In the genomic region with DNA sequence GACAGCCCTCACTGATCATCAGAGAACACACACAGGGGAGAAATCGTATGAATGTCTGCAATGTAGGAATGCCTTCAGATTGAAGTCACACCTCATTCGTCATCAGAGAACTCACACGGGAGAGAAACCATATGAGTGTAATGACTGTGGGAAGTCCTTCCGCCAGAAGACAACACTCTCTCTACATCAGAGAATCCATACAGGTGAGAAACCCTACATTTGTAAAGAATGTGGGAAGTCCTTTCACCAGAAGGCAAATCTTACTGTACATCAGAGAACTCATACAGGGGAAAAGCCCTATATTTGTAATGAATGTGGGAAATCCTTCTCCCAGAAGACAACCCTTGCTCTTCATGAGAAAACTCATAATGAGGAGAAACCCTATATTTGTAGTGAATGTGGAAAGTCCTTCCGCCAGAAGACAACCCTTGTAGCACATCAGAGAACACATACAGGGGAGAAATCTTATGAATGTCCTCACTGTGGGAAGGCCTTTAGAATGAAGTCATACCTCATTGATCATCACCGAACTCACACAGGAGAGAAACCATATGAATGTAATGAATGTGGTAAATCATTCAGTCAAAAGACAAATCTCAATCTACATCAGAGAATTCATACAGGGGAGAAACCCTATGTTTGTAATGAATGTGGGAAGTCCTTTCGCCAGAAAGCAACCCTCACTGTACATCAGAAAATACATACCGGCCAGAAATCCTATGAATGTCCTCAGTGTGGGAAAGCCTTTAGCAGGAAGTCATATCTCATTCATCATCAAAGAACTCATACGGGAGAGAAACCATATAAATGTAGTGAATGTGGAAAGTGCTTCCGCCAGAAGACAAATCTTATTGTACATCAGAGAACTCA, we compare ENCODE assay signal across 18 cellular contexts. TPM values are rescaled to one million over a fixed set of nuclear protein-coding genes. Genes with fewer than 3 reads are reported as not detected.
A peak's percentile ranks its signal among the peaks of the same experiment; 100 is the strongest.
DNase-seq lines count a peak whose midpoint lies in the region; ATAC-seq, FAIRE-seq and TF ChIP-seq lines count a peak whose summit lies in the region.
"Had no signal": no experiment of that assay in that cellular context is flagged by ENCODE, and none has a peak within 500 bp of the region (broad histone marks: within the 10 kb centered on the region; RNA-seq: fewer than 3 reads in every experiment).

No MANE protein-coding gene starts in this region.

- intact Hi-C loops in naive thymus-derived CD4-positive, alpha-beta T cell (cut with micrococcal nuclease): no loop called here

- no peak for FAIRE-seq in GM12891 (lab: Jason Lieb, UNC)
- FAIRE-seq: colon, GM19239 had no signal

- CTCF ChIA-PET in naive thymus-derived CD4-positive, alpha-beta T cell (lab: Charles Lee): no interaction called here

- no peaks in the 10 kb centered on the region for H3K27me3 Mint-ChIP-seq in endodermal cell (ENCODE audit: insufficient read depth)
- no peaks in the 10 kb centered on the region for H3K27me3 Mint-ChIP-seq in naive thymus-derived CD4-positive, alpha-beta T cell

- H3K36me3 Mint-ChIP-seq in endodermal cell (ENCODE audit: low read depth): peaks cover 84% of the 10 kb centered on the region
- H3K36me3 Mint-ChIP-seq in naive thymus-derived CD4-positive, alpha-beta T cell: peaks cover 39 to 72% (median 62%) of the 10 kb centered on the region in 5 donors

- H3K27me3 ChIP-seq in endodermal cell (ENCODE audit: control insufficient read depth, insufficient read depth, low read length, poor library complexity, severe bottlenecking): no peaks in the 10 kb centered on the region
- no peaks in the 10 kb centered on the region for H3K27me3 ChIP-seq in naive thymus-derived CD4-positive, alpha-beta T cell (ENCODE audit: control insufficient read depth in 2 of 2, insufficient read depth in 2 of 2, low read length in 2 of 2)
- no peaks in the 10 kb centered on the region for H3K27me3 ChIP-seq in WERI-Rb-1 (ENCODE audit: insufficient read depth, low read depth, severe bottlenecking)
- H3K27me3 ChIP-seq: upper lobe of left lung had no signal

- H3K9me3 Mint-ChIP-seq in endodermal cell: peaks cover 92% of the 10 kb centered on the region
- peaks cover 11 to 87% (median 64%) of the 10 kb centered on the region in 11 donors for H3K9me3 Mint-ChIP-seq in naive thymus-derived CD4-positive, alpha-beta T cell

- ATAC-seq in naive thymus-derived CD4-positive, alpha-beta T cell: no peak
- ATAC-seq: activated CD8-positive, alpha-beta T cell treated with anti-CD3 and anti-CD28 coated beads, Interleukin-2, amount 10 ng/mL, durations not matched to agents 7 days and 5 days; left lobe of liver had no signal

- DNase-seq in NCI-H1417 (lab: John Stamatoyannopoulos, UW) (peak in 2 of 3 experiments; percentile 0 to 14), NCI-H1417 treated with DMSO at 0.1 percent for 48 hours (lab: John Stamatoyannopoulos, UW) (no peak), M059J (ENCODE audit: low read depth) (peak; percentile 6), endodermal cell (no peak), kidney tubule cell (ENCODE audit: low spot score) (no peak), WERI-Rb-1 (no peak), GM12891 (ENCODE audit: insufficient read length, low spot score) (no peak)
- peak in 1 of 9 donors; percentile 3 for DNase-seq in naive thymus-derived CD4-positive, alpha-beta T cell
- DNase-seq: 8988T; activated CD8-positive, alpha-beta T cell treated with anti-CD3 and anti-CD28 coated beads, Interleukin-2, amount 10 ng/mL, durations not matched to agents 7 days and 5 days; activated naive CD4-positive, alpha-beta T cell treated with Interleukin-2 at 50 U/mL for 16 hours; glutamatergic neuron; NCI-H1105 treated with DMSO at 0.1 percent for 48 hours; stimulated activated CD4-positive, alpha-beta T cell treated with anti-CD3 and anti-CD28 coated beads, Interleukin-15, amount 100 ng/mL, for 24 hours; upper lobe of left lung had no signal

- no peaks in the 10 kb centered on the region for H3K4me1 ChIP-seq in endodermal cell (ENCODE audit: control insufficient read depth, insufficient read depth, low read length)
- no peaks in the 10 kb centered on the region for H3K4me1 ChIP-seq in naive thymus-derived CD4-positive, alpha-beta T cell (ENCODE audit: control insufficient read depth in 2 of 2, insufficient read depth in 2 of 2, low read length in 2 of 2)
- H3K4me1 ChIP-seq: upper lobe of left lung had no signal

- H3K36me3 ChIP-seq in endodermal cell (ENCODE audit: control insufficient read depth, insufficient read depth, low read length): peaks cover 80% of the 10 kb centered on the region
- peaks cover 39 to 48% (median 43%) of the 10 kb centered on the region in 3 experiments for H3K36me3 ChIP-seq in naive thymus-derived CD4-positive, alpha-beta T cell (ENCODE audit: control insufficient read depth in 2 of 3, insufficient read depth in 3 of 3, low read length in 3 of 3)
- H3K36me3 ChIP-seq in WERI-Rb-1: peaks cover 77% of the 10 kb centered on the region

- no peak for TF ChIP-seq POLR2A in GM12891 (IDR thresholded peaks at IDR 0.05; ENCODE audit: low read depth, low read length)

- H3K4me1 Mint-ChIP-seq in endodermal cell: no peaks in the 10 kb centered on the region
- no peaks in the 10 kb centered on the region for H3K4me1 Mint-ChIP-seq in naive thymus-derived CD4-positive, alpha-beta T cell

- no peak overlapping the region for H3K9ac ChIP-seq in endodermal cell (ENCODE audit: extremely low read depth, low read length, poor library complexity, severe bottlenecking)

- H3K27ac Mint-ChIP-seq in endodermal cell: no peak overlapping the region
- H3K27ac Mint-ChIP-seq in naive thymus-derived CD4-positive, alpha-beta T cell: peak overlapping the region in 1 of 9 donors; percentile 32
- H3K27ac Mint-ChIP-seq: activated CD8-positive, alpha-beta T cell treated with anti-CD3 and anti-CD28 coated beads, Interleukin-2, amount 10 ng/mL, durations not matched to agents 7 days and 5 days had no signal

- H3K4me3 Mint-ChIP-seq in endodermal cell: no peak overlapping the region
- peak overlapping the region in 2 of 10 donors; percentile 4 to 11 for H3K4me3 Mint-ChIP-seq in naive thymus-derived CD4-positive, alpha-beta T cell
- H3K4me3 Mint-ChIP-seq: activated CD8-positive, alpha-beta T cell treated with anti-CD3 and anti-CD28 coated beads, Interleukin-2, amount 10 ng/mL, durations not matched to agents 7 days and 5 days had no signal

- TF ChIP-seq CTCF in endodermal cell (conservative IDR thresholded peaks at IDR 0.05) (no peak), WERI-Rb-1 (IDR thresholded peaks at IDR 0.05; ENCODE audit: low read depth, low read length) (no peak)

- H3K27ac ChIP-seq in endodermal cell (ENCODE audit: low read depth, low read length) (no peak overlapping the region), WERI-Rb-1 (no peak overlapping the region)
- H3K27ac ChIP-seq in naive thymus-derived CD4-positive, alpha-beta T cell (ENCODE audit: low read depth, low read length): no peak overlapping the region
- H3K27ac ChIP-seq: upper lobe of left lung had no signal

- POLR2A ChIA-PET in naive thymus-derived CD4-positive, alpha-beta T cell (lab: Charles Lee): no interaction called here

- WGBS in endodermal cell (ENCODE audit: insufficient coverage in 1 of 2, insufficient read length in 1 of 2), 2 experiments: 98 to 100% methylated on average over 1 to 7 of the region's 10 CpGs

- H3K9me3 ChIP-seq in endodermal cell (ENCODE audit: control insufficient read depth, low read length) (peaks cover 97% of the 10 kb centered on the region), WERI-Rb-1 (ENCODE audit: severe bottlenecking) (peaks cover 45% of the 10 kb centered on the region)
- H3K9me3 ChIP-seq in naive thymus-derived CD4-positive, alpha-beta T cell (ENCODE audit: control insufficient read depth in 2 of 3, low read length in 3 of 3): peaks cover 36 to 85% (median 47%) of the 10 kb centered on the region in 3 experiments

- H3K4me3 ChIP-seq in endodermal cell (ENCODE audit: low read length) (peak overlapping the region; percentile 61), WERI-Rb-1 (ENCODE audit: low read depth, low read length) (no peak overlapping the region)
- H3K4me3 ChIP-seq in naive thymus-derived CD4-positive, alpha-beta T cell (ENCODE audit: low read length): peak overlapping the region; percentile 11
- H3K4me3 ChIP-seq: upper lobe of left lung had no signal

TF ChIP-seq in GM12891, 5 proteins besides CTCF, POLR2A, EP300 and RAD21:
- no peak for TF ChIP-seq SPI1 (IDR thresholded peaks at IDR 0.05; ENCODE audit: low read depth, low read length)
- TF ChIP-seq POU2F2 (IDR thresholded peaks at IDR 0.05; ENCODE audit: low read depth, low read length): no peak
- no peak for TF ChIP-seq TAF1 (IDR thresholded peaks at IDR 0.05; ENCODE audit: low read depth, low read length)
- no peak for TF ChIP-seq PAX5 (IDR thresholded peaks at IDR 0.05; ENCODE audit: insufficient read depth, low read length, severe bottlenecking)
- no peak for TF ChIP-seq POLR2AphosphoS5 (IDR thresholded peaks at IDR 0.05; ENCODE audit: low read depth, low read length)

RNA-seq across cellular contexts. Expression of a gene that starts 32.5 kb away (rescaled TPM):
- total RNA-seq in M059J (2014; rRNA removed; shearing (Covaris generic)): 7.6 and 7.7 TPM in 2 replicates
- 10 to 100 TPM; 14.3 to 17.2 TPM for total RNA-seq in endodermal cell
- 14.5 TPM for polyA plus RNA-seq in endodermal cell (2013, experiment 1 of 2)
- 13.5 TPM for polyA plus RNA-seq in endodermal cell (2013, experiment 2 of 2)
- total RNA-seq in naive thymus-derived CD4-positive, alpha-beta T cell: 10 to 100 TPM in 2 of 5 experiments, 1 to 10 TPM in 3; 7.0 to 18.3 (median 9.3) TPM
- 10 to 100 TPM in 1 of 2 donors, 1 to 10 TPM in 1; 9.5 to 10.9 TPM for polyA plus RNA-seq in naive thymus-derived CD4-positive, alpha-beta T cell
- polyA plus RNA-seq in GM12891 (2012; ENCODE audit: low read depth, missing spikeins): 2.1 TPM

RNA-seq across cellular contexts. Expression of a gene that starts 52.7 kb away (rescaled TPM):
- 2.7 and 4.4 TPM in 2 replicates for total RNA-seq in M059J (2014; rRNA removed; shearing (Covaris generic))
- total RNA-seq in endodermal cell: 10 to 100 TPM; 28.1 to 30.7 TPM
- 3.2 TPM for polyA plus RNA-seq in endodermal cell (2013, experiment 1 of 2)
- polyA plus RNA-seq in endodermal cell (2013, experiment 2 of 2): 4.3 TPM
- 1 to 10 TPM; 1.9 to 4.8 (median 4.3) TPM for total RNA-seq in naive thymus-derived CD4-positive, alpha-beta T cell
- polyA plus RNA-seq in naive thymus-derived CD4-positive, alpha-beta T cell: under 1 TPM; 0.46 to 0.99 TPM
- 0.65 TPM for polyA plus RNA-seq in GM12891 (2012; ENCODE audit: low read depth, missing spikeins)

RNA-seq across cellular contexts. Expression of a gene that starts 53.3 kb away (rescaled TPM):
- 8.4 and 15.9 TPM in 2 replicates for total RNA-seq in M059J (2014; rRNA removed; shearing (Covaris generic))
- total RNA-seq in endodermal cell: 10 to 100 TPM in 1 of 2 donors, 1 to 10 TPM in 1; 7.5 to 14.1 TPM
- polyA plus RNA-seq in endodermal cell (2013, experiment 1 of 2): 8.1 TPM
- 12.1 TPM for polyA plus RNA-seq in endodermal cell (2013, experiment 2 of 2)
- total RNA-seq in naive thymus-derived CD4-positive, alpha-beta T cell: 10 to 100 TPM in 3 of 5 experiments, 1 to 10 TPM in 2; 6.1 to 17.6 (median 10.9) TPM
- 1 to 10 TPM; 4.0 to 4.6 TPM for polyA plus RNA-seq in naive thymus-derived CD4-positive, alpha-beta T cell
- polyA plus RNA-seq in GM12891 (2012; ENCODE audit: low read depth, missing spikeins): 1.9 TPM

Comparison
In these comparisons a context has a peak if more than half of its experiments do, and no peak if none do; other contexts are left out.
1. DNase-seq: peak in NCI-H1417 (2 of 3) and M059J (single experiment); none in NCI-H1417 treated with DMSO at 0.1 percent for 48 hours (single experiment), endodermal cell (single experiment), kidney tubule cell (single experiment), WERI-Rb-1 (single experiment) and GM12891 (single experiment).